Comparison of ENCODE assay signal across 40 cellular contexts in genomic region chr11:134674974-134675373, GRCh38.
"Had no signal": no experiment of that assay in that cellular context is flagged by ENCODE, and none has a peak within 500 bp of the region (broad histone marks: within the 10 kb centered on the region; RNA-seq: fewer than 3 reads in every experiment).

No MANE protein-coding gene starts in this region.

- H3K27me3 ChIP-seq: ascending aorta, body of pancreas, brain microvascular endothelial cell had no signal

- FAIRE-seq: astrocyte, bronchial epithelial cell had no signal

- H3K27me3 Mint-ChIP-seq: activated naive CD8-positive, alpha-beta T cell had no signal

- H3K4me3 Mint-ChIP-seq: activated naive CD4-positive, alpha-beta T cell treated with anti-CD3 and anti-CD28 coated beads for 36 hours; activated naive CD4-positive, alpha-beta T cell treated with anti-CD3 and anti-CD28 coated beads, Interleukin-2, amount 10 ng/mL, durations not matched to agents 7 days and 5 days; activated naive CD4-positive, alpha-beta T cell treated with anti-CD3 and anti-CD28 coated beads, Interleukin-2, amount 50 U/mL, for 24 hours; activated naive CD8-positive, alpha-beta T cell; activated naive CD8-positive, alpha-beta T cell treated with anti-CD3 and anti-CD28 coated beads for 36 hours; activated naive CD8-positive, alpha-beta T cell treated with anti-CD3 and anti-CD28 coated beads, Interleukin-2, amount 10 ng/mL, durations not matched to agents 7 days and 5 days; activated naive CD8-positive, alpha-beta T cell treated with anti-CD3 and anti-CD28 coated beads, Interleukin-2, amount 50 U/mL, for 24 hours; activated T-cell treated with anti-CD3 and anti-CD28 coated beads, Interleukin-2, amount 50 U/mL, for 24 hours; activated T-cell treated with anti-CD3 and anti-CD28 coated beads, Interleukin-2, amount 50 U/mL, for 4 hours; activated T-cell treated with anti-CD3 and anti-CD28 coated beads, Interleukin-2, amount 50 U/mL, for 72 hours; activated T-helper 1 cell treated with anti-CD3 and anti-CD28 coated beads, Interleukin-12 subunit alpha, Interleukin-12 subunit beta, Interleukin-2, Interleukin-4 antibody, amounts not matched to agents 30 ng/mL and 10 ng/mL and 1 ng/mL, durations not matched to agents 14 hours and 24 hours and 36 hours; activated T-helper 17 cell treated with anti-CD3 and anti-CD28 coated beads, Interleukin-2, amount 50 U/mL, for 72 hours; brain; central memory CD8-positive, alpha-beta T cell had no signal

- H3K9me3 Mint-ChIP-seq: activated naive CD4-positive, alpha-beta T cell treated with anti-CD3 and anti-CD28 coated beads for 36 hours; activated naive CD4-positive, alpha-beta T cell treated with anti-CD3 and anti-CD28 coated beads, Interleukin-2, amount 10 ng/mL, durations not matched to agents 7 days and 5 days; activated naive CD4-positive, alpha-beta T cell treated with anti-CD3 and anti-CD28 coated beads, Interleukin-2, amount 50 U/mL, for 24 hours; activated naive CD8-positive, alpha-beta T cell treated with anti-CD3 and anti-CD28 coated beads for 36 hours; activated naive CD8-positive, alpha-beta T cell treated with anti-CD3 and anti-CD28 coated beads, Interleukin-2, amount 10 ng/mL, durations not matched to agents 7 days and 5 days; activated naive CD8-positive, alpha-beta T cell treated with anti-CD3 and anti-CD28 coated beads, Interleukin-2, amount 50 U/mL, for 24 hours; activated T-cell treated with anti-CD3 and anti-CD28 coated beads, Interleukin-2, amount 50 U/mL, for 24 hours; activated T-cell treated with anti-CD3 and anti-CD28 coated beads, Interleukin-2, amount 50 U/mL, for 4 hours; activated T-cell treated with anti-CD3 and anti-CD28 coated beads, Interleukin-2, amount 50 U/mL, for 72 hours; activated T-helper 1 cell treated with anti-CD3 and anti-CD28 coated beads, Interleukin-12 subunit alpha, Interleukin-12 subunit beta, Interleukin-2, Interleukin-4 antibody, amounts not matched to agents 30 ng/mL and 10 ng/mL and 1 ng/mL, durations not matched to agents 14 hours and 24 hours and 36 hours; activated T-helper 17 cell treated with anti-CD3 and anti-CD28 coated beads, Interleukin-2, amount 50 U/mL, for 72 hours; activated T-helper 2 cell treated with anti-CD3 and anti-CD28 coated beads, Interferon-gamma antibody, Interleukin-2, Interleukin-4, amounts not matched to agents 10 μg/mL and 5 μg/mL and 100 μg/mL, durations not matched to agents 14 hours and 24 hours and 36 hours; central memory CD8-positive, alpha-beta T cell had no signal

- H3K4me1 ChIP-seq: adrenal gland, ascending aorta, body of pancreas, breast epithelium had no signal

- H3K36me3 Mint-ChIP-seq: activated naive CD4-positive, alpha-beta T cell treated with anti-CD3 and anti-CD28 coated beads, Interleukin-2, amount 10 ng/mL, durations not matched to agents 7 days and 5 days; activated naive CD4-positive, alpha-beta T cell treated with anti-CD3 and anti-CD28 coated beads, Interleukin-2, amount 50 U/mL, for 24 hours; activated naive CD4-positive, alpha-beta T cell treated with anti-CD3 and anti-CD28 coated beads, Interleukin-2, amount 50 U/mL, for 72 hours; activated naive CD8-positive, alpha-beta T cell; activated naive CD8-positive, alpha-beta T cell treated with anti-CD3 and anti-CD28 coated beads for 36 hours; activated naive CD8-positive, alpha-beta T cell treated with anti-CD3 and anti-CD28 coated beads, Interleukin-2, amount 10 ng/mL, durations not matched to agents 7 days and 5 days; brain had no signal

- H3K36me3 ChIP-seq: adrenal gland, ascending aorta, brain microvascular endothelial cell, breast epithelium, cardiac muscle cell had no signal

- ATAC-seq: activated naive CD4-positive, alpha-beta T cell treated with anti-CD3 and anti-CD28 coated beads, Interleukin-2, amount 50 U/mL, for 72 hours; activated naive CD8-positive, alpha-beta T cell treated with anti-CD3 and anti-CD28 coated beads, Interleukin-2, amount 50 U/mL, for 24 hours; activated T-cell treated with anti-CD3 and anti-CD28 coated beads, Interleukin-2, amount 50 U/mL, for 4 hours; activated T-cell treated with anti-CD3 and anti-CD28 coated beads, Interleukin-2, amount 50 U/mL, for 72 hours; activated T-helper 17 cell treated with anti-CD3 and anti-CD28 coated beads, Interleukin-2, amount 50 U/mL, for 72 hours; body of pancreas had no signal

- H3K27ac ChIP-seq: adrenal gland, ascending aorta, body of pancreas, brain microvascular endothelial cell, breast epithelium, cardiac muscle cell had no signal

- H3K9me3 ChIP-seq: adrenal gland, ascending aorta had no signal

- H3K4me3 ChIP-seq: adrenal gland, ascending aorta, body of pancreas, breast epithelium, cardiac muscle cell had no signal

- H3K4me1 Mint-ChIP-seq: activated naive CD4-positive, alpha-beta T cell treated with anti-CD3 and anti-CD28 coated beads, Interleukin-2, amount 10 ng/mL, durations not matched to agents 7 days and 5 days; activated naive CD4-positive, alpha-beta T cell treated with anti-CD3 and anti-CD28 coated beads, Interleukin-2, amount 50 U/mL, for 24 hours; activated naive CD8-positive, alpha-beta T cell treated with anti-CD3 and anti-CD28 coated beads for 36 hours; activated naive CD8-positive, alpha-beta T cell treated with anti-CD3 and anti-CD28 coated beads, Interleukin-2, amount 10 ng/mL, durations not matched to agents 7 days and 5 days; activated naive CD8-positive, alpha-beta T cell treated with anti-CD3 and anti-CD28 coated beads, Interleukin-2, amount 50 U/mL, for 24 hours; activated T-helper 17 cell treated with anti-CD3 and anti-CD28 coated beads, Interleukin-2, amount 50 U/mL, for 72 hours; central memory CD8-positive, alpha-beta T cell had no signal

- H3K27ac Mint-ChIP-seq: activated naive CD4-positive, alpha-beta T cell treated with anti-CD3 and anti-CD28 coated beads for 36 hours; activated naive CD4-positive, alpha-beta T cell treated with anti-CD3 and anti-CD28 coated beads, Interleukin-2, amount 10 ng/mL, durations not matched to agents 7 days and 5 days; activated naive CD4-positive, alpha-beta T cell treated with anti-CD3 and anti-CD28 coated beads, Interleukin-2, amount 50 U/mL, for 24 hours; activated naive CD4-positive, alpha-beta T cell treated with anti-CD3 and anti-CD28 coated beads, Interleukin-2, amount 50 U/mL, for 72 hours; activated naive CD8-positive, alpha-beta T cell; activated naive CD8-positive, alpha-beta T cell treated with anti-CD3 and anti-CD28 coated beads for 36 hours; activated naive CD8-positive, alpha-beta T cell treated with anti-CD3 and anti-CD28 coated beads, Interleukin-2, amount 10 ng/mL, durations not matched to agents 7 days and 5 days; activated naive CD8-positive, alpha-beta T cell treated with anti-CD3 and anti-CD28 coated beads, Interleukin-2, amount 50 U/mL, for 24 hours; activated T-cell treated with anti-CD3 and anti-CD28 coated beads, Interleukin-2, amount 50 U/mL, for 24 hours; activated T-cell treated with anti-CD3 and anti-CD28 coated beads, Interleukin-2, amount 50 U/mL, for 72 hours; activated T-helper 1 cell treated with anti-CD3 and anti-CD28 coated beads, Interleukin-12 subunit alpha, Interleukin-12 subunit beta, Interleukin-2, Interleukin-4 antibody, amounts not matched to agents 30 ng/mL and 10 ng/mL and 1 ng/mL, durations not matched to agents 14 hours and 24 hours and 36 hours; activated T-helper 17 cell treated with anti-CD3 and anti-CD28 coated beads, Interleukin-2, amount 50 U/mL, for 72 hours; activated T-helper 2 cell treated with anti-CD3 and anti-CD28 coated beads, Interferon-gamma antibody, Interleukin-2, Interleukin-4, amounts not matched to agents 10 μg/mL and 5 μg/mL and 100 μg/mL, durations not matched to agents 14 hours and 24 hours and 36 hours; brain had no signal

- DNase-seq: activated effector memory CD4-positive, alpha-beta T cell treated with anti-CD3 and anti-CD28 coated beads, Interleukin-2, amount 50 U/mL, for 16 hours; activated effector memory CD4-positive, alpha-beta T cell treated with Interleukin-2 at 50 U/mL for 16 hours; activated gamma-delta T cell; activated gamma-delta T cell treated with Interleukin-2 at 50 U/mL for 16 hours; activated naive CD4-positive, alpha-beta T cell; activated naive CD4-positive, alpha-beta T cell treated with anti-CD3 and anti-CD28 coated beads for 36 hours; activated naive CD4-positive, alpha-beta T cell treated with anti-CD3 and anti-CD28 coated beads, Interleukin-2, amount 10 ng/mL, durations not matched to agents 7 days and 5 days; activated naive CD4-positive, alpha-beta T cell treated with anti-CD3 and anti-CD28 coated beads, Interleukin-2, amount 50 U/mL, for 16 hours; activated naive CD4-positive, alpha-beta T cell treated with Interleukin-2 at 50 U/mL for 16 hours; activated naive CD8-positive, alpha-beta T cell treated with anti-CD3 and anti-CD28 coated beads for 36 hours; activated naive CD8-positive, alpha-beta T cell treated with anti-CD3 and anti-CD28 coated beads, Interleukin-2, amount 10 ng/mL, durations not matched to agents 7 days and 5 days; activated naive CD8-positive, alpha-beta T cell treated with anti-CD3 and anti-CD28 coated beads, Interleukin-2, amount 50 U/mL, for 24 hours; activated T-cell treated with anti-CD3 and anti-CD28 coated beads, Interleukin-2, amount 50 U/mL, for 1 hour; activated T-cell treated with anti-CD3 and anti-CD28 coated beads, Interleukin-2, amount 50 U/mL, for 24 hours; activated T-cell treated with anti-CD3 and anti-CD28 coated beads, Interleukin-2, amount 50 U/mL, for 4 hours; activated T-cell treated with anti-CD3 and anti-CD28 coated beads, Interleukin-2, amount 50 U/mL, for 48 hours; activated T-cell treated with anti-CD3 and anti-CD28 coated beads, Interleukin-2, amount 50 U/mL, for 72 hours; adrenal gland; amniotic stem cell; amygdala; anterior cingulate cortex; aorta; body of pancreas; brain microvascular endothelial cell; caudate nucleus; central memory CD4-positive, alpha-beta T cell; cerebellar nuclear complex had no signal
